ENCODE assay signal across 22 cellular contexts in genomic region chr19:46988614-46989230, GRCh38. TPM values are rescaled to one million over a fixed set of nuclear protein-coding genes. Genes with fewer than 3 reads are reported as not detected.
DNase-seq lines count a peak whose midpoint lies in the region; ATAC-seq and TF ChIP-seq lines count a peak whose summit lies in the region.
"Had no signal": no experiment of that assay in that cellular context is flagged by ENCODE, and none has a peak within 500 bp of the region (broad histone marks: within the 10 kb centered on the region; RNA-seq: fewer than 3 reads in every experiment).

No MANE protein-coding gene starts in this region.

- TF ChIP-seq CTCF in neural crest cell (conservative IDR thresholded peaks at IDR 0.05): no peak

- peaks cover 8% of the 10 kb centered on the region for H3K4me1 Mint-ChIP-seq in activated T-helper 17 cell treated with anti-CD3 and anti-CD28 coated beads, Interleukin-2, amount 50 U/mL, for 72 hours
- peaks cover 21% of the 10 kb centered on the region for H3K4me1 Mint-ChIP-seq in neural crest cell
- peaks cover 33% of the 10 kb centered on the region for H3K4me1 Mint-ChIP-seq in stimulated activated effector memory CD8-positive, alpha-beta T cell treated with anti-CD3 and anti-CD28 coated beads, Interleukin-12 subunit alpha, Interleukin-12 subunit beta, amount 100 ng/mL, for 72 hours

- no peaks in the 10 kb centered on the region for H3K9me3 ChIP-seq in MG63
- H3K9me3 ChIP-seq: BLaER1, SJSA1 had no signal

- intact Hi-C loops in left ventricle myocardium superior (cut with micrococcal nuclease) (no loop called here), Right ventricle myocardium inferior (cut with DNase I) (no loop called here)

- ATAC-seq in left ventricle myocardium superior (no peak), Right ventricle myocardium inferior (no peak)
- ATAC-seq in activated T-helper 17 cell treated with anti-CD3 and anti-CD28 coated beads, Interleukin-2, amount 50 U/mL, for 72 hours (replicated peaks): no peak
- ATAC-seq in stimulated activated effector memory CD8-positive, alpha-beta T cell treated with anti-CD3 and anti-CD28 coated beads, Interleukin-12 subunit alpha, Interleukin-12 subunit beta, amount 100 ng/mL, for 72 hours: no peak

- H3K9me3 Mint-ChIP-seq in activated T-helper 17 cell treated with anti-CD3 and anti-CD28 coated beads, Interleukin-2, amount 50 U/mL, for 72 hours: no peaks in the 10 kb centered on the region
- H3K9me3 Mint-ChIP-seq in neural crest cell: no peaks in the 10 kb centered on the region
- H3K9me3 Mint-ChIP-seq in stimulated activated effector memory CD8-positive, alpha-beta T cell treated with anti-CD3 and anti-CD28 coated beads, Interleukin-12 subunit alpha, Interleukin-12 subunit beta, amount 100 ng/mL, for 72 hours: no peaks in the 10 kb centered on the region
- H3K9me3 Mint-ChIP-seq: CD4-positive, alpha-beta T cell had no signal

- H3K36me3 ChIP-seq in MG63: peaks cover 61% of the 10 kb centered on the region

- no peak overlapping the region for H3K4me3 ChIP-seq in MG63
- H3K4me3 ChIP-seq: BLaER1, SJSA1 had no signal

- peaks cover 53% of the 10 kb centered on the region for H3K36me3 Mint-ChIP-seq in activated T-helper 17 cell treated with anti-CD3 and anti-CD28 coated beads, Interleukin-2, amount 50 U/mL, for 72 hours (ENCODE audit: low read depth)
- no peaks in the 10 kb centered on the region for H3K36me3 Mint-ChIP-seq in neural crest cell (ENCODE audit: low read depth)
- H3K36me3 Mint-ChIP-seq in stimulated activated effector memory CD8-positive, alpha-beta T cell treated with anti-CD3 and anti-CD28 coated beads, Interleukin-12 subunit alpha, Interleukin-12 subunit beta, amount 100 ng/mL, for 72 hours: peaks cover 55% of the 10 kb centered on the region

- peak overlapping the region; percentile 83 for H3K27ac Mint-ChIP-seq in activated T-helper 17 cell treated with anti-CD3 and anti-CD28 coated beads, Interleukin-2, amount 50 U/mL, for 72 hours
- H3K27ac Mint-ChIP-seq in neural crest cell (ENCODE audit: unreplicated experiment): peak overlapping the region; percentile 22
- H3K27ac Mint-ChIP-seq in stimulated activated effector memory CD8-positive, alpha-beta T cell treated with anti-CD3 and anti-CD28 coated beads, Interleukin-12 subunit alpha, Interleukin-12 subunit beta, amount 100 ng/mL, for 72 hours: peak overlapping the region; percentile 81
- H3K27ac Mint-ChIP-seq: CD4-positive, alpha-beta T cell had no signal

- H3K4me3 Mint-ChIP-seq in activated T-helper 17 cell treated with anti-CD3 and anti-CD28 coated beads, Interleukin-2, amount 50 U/mL, for 72 hours: no peak overlapping the region
- no peak overlapping the region for H3K4me3 Mint-ChIP-seq in neural crest cell
- H3K4me3 Mint-ChIP-seq in stimulated activated effector memory CD8-positive, alpha-beta T cell treated with anti-CD3 and anti-CD28 coated beads, Interleukin-12 subunit alpha, Interleukin-12 subunit beta, amount 100 ng/mL, for 72 hours: no peak overlapping the region
- H3K4me3 Mint-ChIP-seq: CD4-positive, alpha-beta T cell had no signal

- H3K27me3 ChIP-seq in MG63: no peaks in the 10 kb centered on the region
- H3K27me3 ChIP-seq: BLaER1, SJSA1 had no signal

- H3K27me3 Mint-ChIP-seq in activated T-helper 17 cell treated with anti-CD3 and anti-CD28 coated beads, Interleukin-2, amount 50 U/mL, for 72 hours: no peaks in the 10 kb centered on the region
- no peaks in the 10 kb centered on the region for H3K27me3 Mint-ChIP-seq in neural crest cell (ENCODE audit: low read depth)
- H3K27me3 Mint-ChIP-seq: CD4-positive, alpha-beta T cell had no signal

- DNase-seq in left ventricle myocardium superior (peak; percentile 40), Right ventricle myocardium inferior (ENCODE audit: missing footprints) (no peak), neural crest cell (ENCODE audit: low read depth, low spot score) (no peak), NCI-H2196 (lab: John Stamatoyannopoulos, UW; ENCODE audit: unreplicated experiment) (no peak), NAMALWA (ENCODE audit: low spot score) (no peak), MG63 (no peak)
- DNase-seq in stimulated activated effector memory CD8-positive, alpha-beta T cell treated with anti-CD3 and anti-CD28 coated beads, Interleukin-12 subunit alpha, Interleukin-12 subunit beta, amount 100 ng/mL, for 72 hours (ENCODE audit: low spot score in 2 of 2): no peak
- DNase-seq: CD4-positive, alpha-beta T cell; DMS53; HCEC 1CT; Karpas-422; NCI-H1105; NCI-H1436 treated with DMSO at 0.1 percent for 48 hours; NCI-H187 treated with DMSO at 0.1 percent for 48 hours; NCI-H2171 treated with DMSO at 0.1 percent for 48 hours; NCI-H524; NCI-H748 treated with DMSO at 0.1 percent for 48 hours; Right ventricle myocardium superior had no signal

RNA-seq across cellular contexts. Expression of gene NPAS1, which starts 30.9 kb away (rescaled TPM):
- total RNA-seq in left ventricle myocardium superior (0.32 TPM), Right ventricle myocardium inferior (not detected), neural crest cell (1.5 and 1.9 TPM in 2 replicates)
- under 1 TPM; 0.42 to 0.73 TPM for total RNA-seq in activated T-helper 17 cell treated with anti-CD3 and anti-CD28 coated beads, Interleukin-2, amount 50 U/mL, for 72 hours
- 0.33 TPM in 1 of 2 replicates, not detected in the other for total RNA-seq in MG63 (2014; rRNA removed; shearing (Covaris generic); ENCODE audit: low replicate concordance)
- total RNA-seq: HT-29, Right ventricle myocardium superior, SJSA1 had no signal

RNA-seq across cellular contexts. Expression of gene TMEM160, which starts 59.7 kb away (rescaled TPM):
- total RNA-seq in left ventricle myocardium superior: 31.6 TPM
- 27.7 TPM for total RNA-seq in Right ventricle myocardium inferior
- 10 to 100 TPM; 18.6 to 56.3 TPM for total RNA-seq in activated T-helper 17 cell treated with anti-CD3 and anti-CD28 coated beads, Interleukin-2, amount 50 U/mL, for 72 hours
- total RNA-seq in neural crest cell: 51.1 and 57.5 TPM in 2 replicates
- 81.9 and 94.5 TPM in 2 replicates for total RNA-seq in MG63 (2014; rRNA removed; shearing (Covaris generic); ENCODE audit: low replicate concordance)

Comparison
In these comparisons a context has a peak if more than half of its experiments do, and no peak if none do; other contexts are left out.
1. H3K27ac Mint-ChIP-seq: peak in every context shown above with its lines; median percentile 83 in activated T-helper 17 cell treated with anti-CD3 and anti-CD28 coated beads, Interleukin-2, amount 50 U/mL, for 72 hours; 81 in stimulated activated effector memory CD8-positive, alpha-beta T cell treated with anti-CD3 and anti-CD28 coated beads, Interleukin-12 subunit alpha, Interleukin-12 subunit beta, amount 100 ng/mL, for 72 hours; 22 in neural crest cell.